Comparison of ENCODE assay signal across 21 cellular contexts in genomic region chr18:44638811-44639210, GRCh38.
"Had no signal": no experiment of that assay in that cellular context is flagged by ENCODE, and none has a peak within 500 bp of the region (broad histone marks: within the 10 kb centered on the region; RNA-seq: fewer than 3 reads in every experiment).

No MANE protein-coding gene starts in this region.

- H3K36me3 Mint-ChIP-seq: immature natural killer cell; naive thymus-derived CD8-positive, alpha-beta T cell; type B pancreatic cell had no signal

- H3K4me1 Mint-ChIP-seq: neural crest cell had no signal

- H3K27ac Mint-ChIP-seq: effector memory CD8-positive, alpha-beta T cell; naive thymus-derived CD8-positive, alpha-beta T cell had no signal

- H3K9me3 Mint-ChIP-seq: effector memory CD8-positive, alpha-beta T cell; immature natural killer cell; naive thymus-derived CD8-positive, alpha-beta T cell; neural crest cell; type B pancreatic cell had no signal

- ATAC-seq: effector memory CD8-positive, alpha-beta T cell; left lobe of liver; naive thymus-derived CD8-positive, alpha-beta T cell; pancreas; right lobe of liver had no signal

- H3K4me3 Mint-ChIP-seq: effector memory CD8-positive, alpha-beta T cell; naive thymus-derived CD8-positive, alpha-beta T cell; neural crest cell; type B pancreatic cell had no signal

- DNase-seq: cerebellar nuclear complex; cortex of kidney; effector memory CD8-positive, alpha-beta T cell; hypothalamus; immature natural killer cell; islet precursor cell; naive thymus-derived CD8-positive, alpha-beta T cell; pancreas; right lobe of liver; small intestine; stimulated activated CD4-positive, alpha-beta T cell treated with anti-CD3 and anti-CD28 coated beads, Interleukin-12 subunit alpha, Interleukin-12 subunit beta, amount 100 ng/mL, for 4 hours; stimulated activated CD4-positive, alpha-beta T cell treated with anti-CD3 and anti-CD28 coated beads, Interleukin-1b, Interleukin-23, amount 100 ng/mL, for 48 hours; stimulated activated CD4-positive, alpha-beta T cell treated with anti-CD3 and anti-CD28 coated beads, Interleukin-4, amount 100 ng/mL, for 1 hour; stimulated activated CD8-positive, alpha-beta memory T cell treated with anti-CD3 and anti-CD28 coated beads, Interleukin-4, amount 100 ng/mL, for 48 hours; stimulated activated naive CD4-positive, alpha-beta T cell treated with Interleukin-2 at 50 U/mL for 16 hours; substantia nigra; testis; tibial artery had no signal
